1 cellular context compared by ENCODE assay signal in genomic region chr5:24365406-24365805, GRCh38.
TF ChIP-seq lines count a peak whose summit lies in the region.

No MANE protein-coding gene starts in this region.

TF ChIP-seq in HepG2, 621 proteins besides CTCF, POLR2A, EP300 and RAD21 (continued from another document):
- TF ChIP-seq ZNF383 (CRISPR knock-in tag; IDR thresholded peaks at IDR 0.05; ENCODE audit: borderline replicate concordance) (no peak), CHCHD3 (CRISPR knock-in tag; IDR thresholded peaks at IDR 0.05) (no peak), DNMT1 (CRISPR knock-in tag; IDR thresholded peaks at IDR 0.05) (no peak), PBX3 (CRISPR knock-in tag; IDR thresholded peaks at IDR 0.05; ENCODE audit: borderline replicate concordance) (no peak), HNRNPLL (IDR thresholded peaks at IDR 0.05; ENCODE audit: low read depth, low read length, poor library complexity, severe bottlenecking) (no peak), SMAD1 (CRISPR knock-in tag; IDR thresholded peaks at IDR 0.05; ENCODE audit: borderline replicate concordance, low read depth) (no peak)
